15 cellular contexts compared by ENCODE assay signal in the genomic region with DNA sequence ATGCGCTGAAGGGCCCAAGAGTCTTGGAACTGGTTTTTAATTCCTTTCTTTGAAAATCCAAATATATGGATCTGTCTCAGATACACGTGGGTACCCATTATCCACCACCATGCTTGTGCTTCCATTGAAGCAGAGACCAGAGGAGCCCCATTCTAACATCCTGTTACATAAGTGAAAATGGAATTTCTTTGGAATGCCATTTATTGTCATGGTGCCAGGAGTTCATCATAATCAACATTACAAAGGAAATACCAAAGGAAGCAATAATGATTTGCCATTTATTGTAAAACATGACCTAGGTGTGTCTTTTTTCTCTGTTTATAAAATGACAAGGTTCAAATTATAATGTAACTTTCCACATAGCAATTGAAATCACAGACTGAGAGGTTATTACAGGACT.
DNase-seq lines count a peak whose midpoint lies in the region; ATAC-seq and TF ChIP-seq lines count a peak whose summit lies in the region.
"Had no signal": no experiment of that assay in that cellular context is flagged by ENCODE, and none has a peak within 500 bp of the region (broad histone marks: within the 10 kb centered on the region; RNA-seq: fewer than 3 reads in every experiment).

No MANE protein-coding gene starts in this region.

- H3K4me2 ChIP-seq in GM23338 (no peak overlapping the region), trophoblast cell (ENCODE audit: low read length) (no peak overlapping the region)

- H3K9me3 ChIP-seq in SJCRH30 (replicated peaks) (no peaks in the 10 kb centered on the region), trophoblast cell (ENCODE audit: insufficient read depth, low read depth, low read length) (no peaks in the 10 kb centered on the region)
- H3K9me3 ChIP-seq: right atrium auricular region had no signal

- no peak overlapping the region for H3K4me3 Mint-ChIP-seq in GM23338
- H3K4me3 Mint-ChIP-seq: activated T-cell treated with anti-CD3 and anti-CD28 coated beads, Interleukin-2, amount 50 U/mL, for 4 hours; stimulated activated naive CD8-positive, alpha-beta T cell treated with anti-CD3 and anti-CD28 coated beads, Interleukin-15, amount 100 ng/mL, for 72 hours; T-cell had no signal

- no peak overlapping the region for H3K23ac ChIP-seq in trophoblast cell (ENCODE audit: low read length)

- peak; percentile 62 for DNase-seq in GM23338 (ENCODE audit: low spot score)
- peak; percentile 14 to 37 for DNase-seq in SJCRH30
- DNase-seq in fibroblast of peridontal ligament (ENCODE audit: extremely low read depth) = peak; percentile 51
- no peak for DNase-seq in trophoblast cell
- no peak for DNase-seq in hepatic stellate cell (ENCODE audit: low spot score)
- DNase-seq: activated T-cell treated with anti-CD3 and anti-CD28 coated beads, Interleukin-2, amount 50 U/mL, for 4 hours; aorta; CD4-positive, CD25-positive, alpha-beta regulatory T cell; NCI-H2107; stimulated activated naive CD8-positive, alpha-beta T cell treated with anti-CD3 and anti-CD28 coated beads, Interleukin-15, amount 100 ng/mL, for 72 hours; T-cell had no signal

- ATAC-seq in GM23338 (no peak), HG02870 (IDR thresholded peaks at IDR 0.05; ENCODE audit: unreplicated experiment) (no peak), GM19452 (IDR thresholded peaks at IDR 0.05; ENCODE audit: unreplicated experiment) (no peak), HG03097 (IDR thresholded peaks at IDR 0.05; ENCODE audit: low FRiP score, unreplicated experiment) (no peak)
- ATAC-seq: activated T-cell treated with anti-CD3 and anti-CD28 coated beads, Interleukin-2, amount 50 U/mL, for 4 hours; T-cell had no signal

- H2BK5ac ChIP-seq in trophoblast cell (ENCODE audit: low read depth, low read length, poor library complexity) = peak overlapping the region; percentile 42

- H3K79me2 ChIP-seq in GM23338 (replicated peaks; ENCODE audit: insufficient read depth) (no peaks in the 10 kb centered on the region), trophoblast cell (ENCODE audit: control insufficient read depth, insufficient read depth, low read length, poor library complexity) (no peaks in the 10 kb centered on the region)

- H2AFZ ChIP-seq in GM23338 (peak overlapping the region; percentile 8; the same call in 1 of the 2 replicates), trophoblast cell (ENCODE audit: insufficient read depth, low read length, poor library complexity) (no peak overlapping the region)

- H3K27me3 Mint-ChIP-seq in GM23338 (ENCODE audit: insufficient read depth, low read depth, poor library complexity) = no peaks in the 10 kb centered on the region

- H3K9me3 Mint-ChIP-seq in GM23338 = no peaks in the 10 kb centered on the region
- H3K9me3 Mint-ChIP-seq: activated T-cell treated with anti-CD3 and anti-CD28 coated beads, Interleukin-2, amount 50 U/mL, for 4 hours; stimulated activated naive CD8-positive, alpha-beta T cell treated with anti-CD3 and anti-CD28 coated beads, Interleukin-15, amount 100 ng/mL, for 72 hours; T-cell had no signal

- H3K27me3 ChIP-seq in GM23338 (ENCODE audit: insufficient read depth) (no peaks in the 10 kb centered on the region), SJCRH30 (no peaks in the 10 kb centered on the region), trophoblast cell (ENCODE audit: insufficient read depth, low read length) (no peaks in the 10 kb centered on the region)
- H3K27me3 ChIP-seq: right atrium auricular region had no signal

- H3K18ac ChIP-seq in trophoblast cell (ENCODE audit: low read length) = no peak overlapping the region

- H3F3A ChIP-seq in GM23338 (replicated peaks; ENCODE audit: low read depth) = no peaks in the 10 kb centered on the region

- WGBS in trophoblast cell (ENCODE audit: extremely low coverage, insufficient coverage, insufficient read length) = no CpG with 5 or more reads among the region's 2 CpGs

- H4K8ac ChIP-seq in trophoblast cell (ENCODE audit: low read depth, low read length) = no peak overlapping the region

- no peaks in the 10 kb centered on the region for H3K9me2 ChIP-seq in GM23338 (ENCODE audit: insufficient read depth)

- no peak overlapping the region for H3K9ac ChIP-seq in trophoblast cell (ENCODE audit: low read length)

- TF ChIP-seq CTCF in GM23338 (conservative IDR thresholded peaks at IDR 0.05; ENCODE audit: low read depth in 2 of 2) = no peak

- peak overlapping the region; percentile 16 for H3K14ac ChIP-seq in trophoblast cell (ENCODE audit: low read length)

- no peak overlapping the region for H3K27ac ChIP-seq in GM23338 (ENCODE audit: low read depth)
- H3K27ac ChIP-seq in SJCRH30 = peak overlapping the region; percentile 45; the same call in 1 of the 2 replicates
- no peak overlapping the region for H3K27ac ChIP-seq in trophoblast cell (ENCODE audit: low read depth, low read length)

- H2BK120ac ChIP-seq in trophoblast cell (ENCODE audit: insufficient read depth, low read length, poor library complexity) = peak overlapping the region; percentile 4

- H3K4me1 Mint-ChIP-seq in GM23338 = peaks cover 15% of the 10 kb centered on the region
- H3K4me1 Mint-ChIP-seq: CD4-positive, CD25-positive, alpha-beta regulatory T cell; stimulated activated naive CD8-positive, alpha-beta T cell treated with anti-CD3 and anti-CD28 coated beads, Interleukin-15, amount 100 ng/mL, for 72 hours; T-cell had no signal

- H3K4ac ChIP-seq in trophoblast cell (ENCODE audit: low read depth, low read length) = no peak overlapping the region

- peaks cover 17% of the 10 kb centered on the region for H3K79me1 ChIP-seq in trophoblast cell (ENCODE audit: low read length)

- H3K4me3 ChIP-seq in GM23338 (no peak overlapping the region), SJCRH30 (no peak overlapping the region), trophoblast cell (ENCODE audit: low read depth, low read length) (no peak overlapping the region)
- H3K4me3 ChIP-seq: right atrium auricular region had no signal

- peaks cover 3% of the 10 kb centered on the region; the same call in 1 of the 3 replicates for H3K36me3 Mint-ChIP-seq in GM23338 (ENCODE audit: low read depth)
- H3K36me3 Mint-ChIP-seq: CD4-positive, CD25-positive, alpha-beta regulatory T cell; T-cell had no signal

- peak overlapping the region; percentile 89 for H2BK12ac ChIP-seq in trophoblast cell (ENCODE audit: low read length)

- H2AK5ac ChIP-seq in trophoblast cell (ENCODE audit: low read length) = no peak overlapping the region

- peak overlapping the region; percentile 67; the same call in 1 of the 2 replicates for H3K27ac Mint-ChIP-seq in GM23338
- H3K27ac Mint-ChIP-seq: CD4-positive, CD25-positive, alpha-beta regulatory T cell; T-cell had no signal

- H3K36me3 ChIP-seq in GM23338 (ENCODE audit: insufficient read depth) = no peaks in the 10 kb centered on the region
- H3K36me3 ChIP-seq in SJCRH30 = no peaks in the 10 kb centered on the region
- no peaks in the 10 kb centered on the region for H3K36me3 ChIP-seq in trophoblast cell (ENCODE audit: control insufficient read depth in 1 of 2, insufficient read depth in 2 of 2, low read length in 2 of 2)
- H3K36me3 ChIP-seq: right atrium auricular region had no signal

- no peak overlapping the region for H4K12ac ChIP-seq in trophoblast cell (ENCODE audit: low read depth, low read length)

- peak overlapping the region; percentile 58 for H4K91ac ChIP-seq in trophoblast cell (ENCODE audit: low read depth, low read length)

- H3K4me1 ChIP-seq in GM23338 (ENCODE audit: insufficient read depth) (peaks cover 7% of the 10 kb centered on the region), SJCRH30 (peaks cover 51% of the 10 kb centered on the region), trophoblast cell (ENCODE audit: control insufficient read depth in 1 of 2, insufficient read depth in 2 of 2, low read length in 2 of 2) (peaks cover 16 to 17% of the 10 kb centered on the region in 2 experiments)

- no peaks in the 10 kb centered on the region for H4K20me1 ChIP-seq in GM23338 (replicated peaks; ENCODE audit: insufficient read depth)

TF ChIP-seq in GM23338, 12 proteins besides CTCF, POLR2A, EP300 and RAD21 (continues in another document):
- TF ChIP-seq NANOG (IDR thresholded peaks at IDR 0.05; ENCODE audit: borderline replicate concordance) (no peak), POLR2AphosphoS5 (IDR thresholded peaks at IDR 0.05; ENCODE audit: low read depth) (no peak)

Comparison
In these comparisons a context has a peak if more than half of its experiments do, and no peak if none do; other contexts are left out.
1. DNase-seq: peak in GM23338 (single experiment), SJCRH30 (2 of 2) and fibroblast of peridontal ligament (single experiment); none in trophoblast cell (0 of 2) and hepatic stellate cell (single experiment).